Comparison of ENCODE assay signal across 27 cellular contexts in genomic region chr11:69580529-69580928, GRCh38.
"Had no signal": no experiment of that assay in that cellular context is flagged by ENCODE, and none has a peak within 500 bp of the region (broad histone marks: within the 10 kb centered on the region; RNA-seq: fewer than 3 reads in every experiment).

No MANE protein-coding gene starts in this region.

- DNase-seq: stimulated activated CD4-positive, alpha-beta T cell treated with anti-CD3 and anti-CD28 coated beads, Interleukin-2, amount 100 ng/mL, for 48 hours; stimulated activated CD4-positive, alpha-beta T cell treated with anti-CD3 and anti-CD28 coated beads, Interleukin-4, amount 100 ng/mL, for 1 hour; stimulated activated CD4-positive, alpha-beta T cell treated with anti-CD3 and anti-CD28 coated beads, Interleukin-4, amount 100 ng/mL, for 24 hours; stimulated activated CD4-positive, alpha-beta T cell treated with anti-CD3 and anti-CD28 coated beads, Interleukin-4, amount 100 ng/mL, for 4 hours; stimulated activated CD8-positive, alpha-beta memory T cell treated with anti-CD3 and anti-CD28 coated beads, Interleukin-4, amount 100 ng/mL, for 48 hours; stimulated activated naive B cell treated with anti-CD40 and anti-IgM and Interleukin-4, amounts not matched to agents 10 μg/mL and 1 μg/mL and 100 μg/mL, for 72 hours; stimulated activated naive CD4-positive, alpha-beta T cell; stimulated activated naive CD4-positive, alpha-beta T cell treated with Interleukin-2 at 50 U/mL for 16 hours; stimulated activated naive CD8-positive, alpha-beta T cell treated with anti-CD3 and anti-CD28 coated beads, Interleukin-15, amount 100 ng/mL, for 72 hours; stimulated activated naive CD8-positive, alpha-beta T cell treated with anti-CD3 and anti-CD28 coated beads, Interleukin-15, Interleukin-2, amounts not matched to agents 100 U/mL and 50 U/mL, for 24 hours; stomach; substantia nigra; testis; thyroid gland; tibial artery; transverse colon; trophoblast cell; upper lobe of left lung; upper lobe of right lung; uterus had no signal

- H3K27me3 ChIP-seq: testis, thyroid gland, tibial nerve, transverse colon, upper lobe of left lung, upper lobe of right lung, uterus, vagina had no signal

- H3K27ac ChIP-seq: stomach, suprapubic skin, testis, thoracic aorta, thyroid gland, tibial artery, tibial nerve, transverse colon, upper lobe of left lung, upper lobe of right lung, uterus, vagina had no signal

- H3K4me1 ChIP-seq: suprapubic skin, testis, tibial artery, tibial nerve, transverse colon, upper lobe of left lung, upper lobe of right lung, uterus, vagina had no signal

- H3K9me3 ChIP-seq: stomach, suprapubic skin, testis, thoracic aorta, thyroid gland, tibial artery, tibial nerve, transverse colon, upper lobe of left lung, upper lobe of right lung, uterus, vagina had no signal

- ATAC-seq: stimulated activated effector memory CD8-positive, alpha-beta T cell treated with anti-CD3 and anti-CD28 coated beads, Interleukin-12 subunit alpha, Interleukin-12 subunit beta, amount 100 ng/mL, for 72 hours; stimulated activated memory B cell treated with anti-CD40 and anti-IgM and Interleukin-4, amounts not matched to agents 10 μg/mL and 1 μg/mL and 100 μg/mL, for 72 hours; stimulated activated naive B cell treated with anti-CD40 and anti-IgM and Interleukin-4, amounts not matched to agents 10 μg/mL and 1 μg/mL and 100 μg/mL, for 72 hours; stimulated activated naive CD8-positive, alpha-beta T cell treated with anti-CD3 and anti-CD28 coated beads, Interleukin-15, amount 100 ng/mL, for 72 hours; stimulated activated naive CD8-positive, alpha-beta T cell treated with anti-CD3 and anti-CD28 coated beads, Interleukin-15, Interleukin-2, amounts not matched to agents 100 U/mL and 50 U/mL, for 24 hours; upper lobe of right lung had no signal

- FAIRE-seq: urothelium cell line had no signal

- H3K4me3 ChIP-seq: stomach, suprapubic skin, testis, thoracic aorta, thyroid gland, tibial artery, tibial nerve, transverse colon, upper lobe of left lung, upper lobe of right lung, uterus, vagina had no signal

- H3K36me3 ChIP-seq: stomach, suprapubic skin, thoracic aorta, thyroid gland, tibial artery, tibial nerve, transverse colon, upper lobe of left lung, upper lobe of right lung, uterus, vagina had no signal
